In the genomic region with DNA sequence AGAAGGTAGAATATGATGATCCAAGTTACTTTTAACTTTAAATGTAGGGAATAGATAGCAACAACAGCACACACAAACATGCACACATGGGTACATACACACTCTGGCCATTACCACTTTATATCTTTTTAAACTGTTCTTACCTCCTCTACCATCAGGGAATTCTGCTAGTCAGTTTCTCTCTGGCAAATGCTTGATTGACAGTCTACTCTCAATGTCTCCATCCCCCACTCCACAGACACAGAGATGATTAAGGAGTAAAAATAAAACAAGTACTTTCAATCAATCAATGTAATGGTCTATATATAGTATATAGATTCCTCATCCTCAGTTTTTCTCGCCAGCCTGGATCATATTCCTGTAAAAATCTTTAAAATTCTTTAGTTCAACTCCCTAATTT, we compare ENCODE assay signal across 2 cellular contexts.
TF ChIP-seq lines count a peak whose summit lies in the region.

No MANE protein-coding gene starts in this region.

TF ChIP-seq in HEK293T, 16 proteins besides CTCF, POLR2A, EP300 and RAD21:
- TF ChIP-seq FOXM1 (IDR thresholded peaks at IDR 0.05; ENCODE audit: borderline replicate concordance) (no peak), ZNF384 (IDR thresholded peaks at IDR 0.05) (no peak), PKNOX1 (IDR thresholded peaks at IDR 0.05) (peak; percentile 64), FOXA1 (IDR thresholded peaks at IDR 0.05) (no peak)
TF ChIP-seq in HEK293T: peak in this region for 1.

TF ChIP-seq in GM12878, 131 proteins besides CTCF, POLR2A, EP300 and RAD21:
- TF ChIP-seq POU2F2 (IDR thresholded peaks at IDR 0.05; ENCODE audit: borderline replicate concordance, low read depth, low read length) (no peak), ATF7 (IDR thresholded peaks at IDR 0.05; ENCODE audit: low read depth) (no peak), PKNOX1 (IDR thresholded peaks at IDR 0.05) (0 out of 2 replicates have a peak, but pooled peaks have one; percentile 29), PAX5 (IDR thresholded peaks at IDR 0.05; ENCODE audit: borderline replicate concordance, low read depth, low read length) (no peak), PML (IDR thresholded peaks at IDR 0.05; ENCODE audit: low read length) (no peak)
- TF ChIP-seq, protein P1, sequence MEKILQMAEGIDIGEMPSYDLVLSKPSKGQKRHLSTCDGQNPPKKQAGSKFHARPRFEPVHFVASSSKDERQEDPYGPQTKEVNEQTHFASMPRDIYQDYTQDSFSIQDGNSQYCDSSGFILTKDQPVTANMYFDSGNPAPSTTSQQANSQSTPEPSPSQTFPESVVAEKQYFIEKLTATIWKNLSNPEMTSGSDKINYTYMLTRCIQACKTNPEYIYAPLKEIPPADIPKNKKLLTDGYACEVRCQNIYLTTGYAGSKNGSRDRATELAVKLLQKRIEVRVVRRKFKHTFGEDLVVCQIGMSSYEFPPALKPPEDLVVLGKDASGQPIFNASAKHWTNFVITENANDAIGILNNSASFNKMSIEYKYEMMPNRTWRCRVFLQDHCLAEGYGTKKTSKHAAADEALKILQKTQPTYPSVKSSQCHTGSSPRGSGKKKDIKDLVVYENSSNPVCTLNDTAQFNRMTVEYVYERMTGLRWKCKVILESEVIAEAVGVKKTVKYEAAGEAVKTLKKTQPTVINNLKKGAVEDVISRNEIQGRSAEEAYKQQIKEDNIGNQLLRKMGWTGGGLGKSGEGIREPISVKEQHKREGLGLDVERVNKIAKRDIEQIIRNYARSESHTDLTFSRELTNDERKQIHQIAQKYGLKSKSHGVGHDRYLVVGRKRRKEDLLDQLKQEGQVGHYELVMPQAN (conservative IDR thresholded peaks at IDR 0.05): no peak
- TF ChIP-seq, protein P2, sequence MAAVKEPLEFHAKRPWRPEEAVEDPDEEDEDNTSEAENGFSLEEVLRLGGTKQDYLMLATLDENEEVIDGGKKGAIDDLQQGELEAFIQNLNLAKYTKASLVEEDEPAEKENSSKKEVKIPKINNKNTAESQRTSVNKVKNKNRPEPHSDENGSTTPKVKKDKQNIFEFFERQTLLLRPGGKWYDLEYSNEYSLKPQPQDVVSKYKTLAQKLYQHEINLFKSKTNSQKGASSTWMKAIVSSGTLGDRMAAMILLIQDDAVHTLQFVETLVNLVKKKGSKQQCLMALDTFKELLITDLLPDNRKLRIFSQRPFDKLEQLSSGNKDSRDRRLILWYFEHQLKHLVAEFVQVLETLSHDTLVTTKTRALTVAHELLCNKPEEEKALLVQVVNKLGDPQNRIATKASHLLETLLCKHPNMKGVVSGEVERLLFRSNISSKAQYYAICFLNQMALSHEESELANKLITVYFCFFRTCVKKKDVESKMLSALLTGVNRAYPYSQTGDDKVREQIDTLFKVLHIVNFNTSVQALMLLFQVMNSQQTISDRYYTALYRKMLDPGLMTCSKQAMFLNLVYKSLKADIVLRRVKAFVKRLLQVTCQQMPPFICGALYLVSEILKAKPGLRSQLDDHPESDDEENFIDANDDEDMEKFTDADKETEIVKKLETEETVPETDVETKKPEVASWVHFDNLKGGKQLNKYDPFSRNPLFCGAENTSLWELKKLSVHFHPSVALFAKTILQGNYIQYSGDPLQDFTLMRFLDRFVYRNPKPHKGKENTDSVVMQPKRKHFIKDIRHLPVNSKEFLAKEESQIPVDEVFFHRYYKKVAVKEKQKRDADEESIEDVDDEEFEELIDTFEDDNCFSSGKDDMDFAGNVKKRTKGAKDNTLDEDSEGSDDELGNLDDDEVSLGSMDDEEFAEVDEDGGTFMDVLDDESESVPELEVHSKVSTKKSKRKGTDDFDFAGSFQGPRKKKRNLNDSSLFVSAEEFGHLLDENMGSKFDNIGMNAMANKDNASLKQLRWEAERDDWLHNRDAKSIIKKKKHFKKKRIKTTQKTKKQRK (IDR thresholded peaks at IDR 0.05; ENCODE audit: low read depth, low read length): no peak
- TF ChIP-seq, protein P3, sequence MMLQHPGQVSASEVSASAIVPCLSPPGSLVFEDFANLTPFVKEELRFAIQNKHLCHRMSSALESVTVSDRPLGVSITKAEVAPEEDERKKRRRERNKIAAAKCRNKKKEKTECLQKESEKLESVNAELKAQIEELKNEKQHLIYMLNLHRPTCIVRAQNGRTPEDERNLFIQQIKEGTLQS (IDR thresholded peaks at IDR 0.05; ENCODE audit: borderline replicate concordance, extremely low read depth, low read depth, low read length): no peak
